8 cellular contexts compared by ENCODE assay signal in the genomic region with DNA sequence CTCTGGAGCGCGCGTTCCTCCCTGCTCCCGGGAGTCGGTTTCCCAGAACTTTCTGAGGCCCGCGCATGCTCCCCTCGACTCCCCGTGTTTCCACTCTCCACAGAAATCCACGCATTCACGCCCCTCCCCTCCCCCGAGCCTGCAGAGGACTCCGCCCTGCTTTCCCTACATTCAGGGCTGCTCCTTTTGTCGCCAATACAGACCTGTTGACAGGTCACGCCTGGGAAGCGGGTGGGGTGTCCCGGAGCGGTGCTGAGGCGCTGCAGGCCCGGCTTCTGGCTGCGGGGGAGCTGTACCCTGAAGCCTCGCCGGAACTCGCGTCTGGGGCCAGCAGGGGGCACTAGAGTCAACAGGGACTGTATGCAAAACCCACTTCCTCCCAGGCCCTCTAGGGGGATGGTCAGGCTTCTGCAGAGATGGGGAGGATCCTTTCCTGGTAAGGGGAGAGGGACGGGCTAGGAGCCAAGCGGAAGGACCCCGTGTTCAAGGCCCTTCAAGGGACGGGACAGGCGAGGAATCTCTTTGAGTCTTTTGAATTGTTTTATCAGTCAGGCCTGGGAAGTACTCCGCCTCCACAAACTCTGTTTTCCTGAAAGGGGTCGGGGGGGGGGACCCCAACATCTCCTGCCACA. TPM values are rescaled to one million over a fixed set of nuclear protein-coding genes. Genes with fewer than 3 reads are reported as not detected.
DNase-seq lines count a peak whose midpoint lies in the region; TF ChIP-seq lines count a peak whose summit lies in the region.

A gene with protein sequence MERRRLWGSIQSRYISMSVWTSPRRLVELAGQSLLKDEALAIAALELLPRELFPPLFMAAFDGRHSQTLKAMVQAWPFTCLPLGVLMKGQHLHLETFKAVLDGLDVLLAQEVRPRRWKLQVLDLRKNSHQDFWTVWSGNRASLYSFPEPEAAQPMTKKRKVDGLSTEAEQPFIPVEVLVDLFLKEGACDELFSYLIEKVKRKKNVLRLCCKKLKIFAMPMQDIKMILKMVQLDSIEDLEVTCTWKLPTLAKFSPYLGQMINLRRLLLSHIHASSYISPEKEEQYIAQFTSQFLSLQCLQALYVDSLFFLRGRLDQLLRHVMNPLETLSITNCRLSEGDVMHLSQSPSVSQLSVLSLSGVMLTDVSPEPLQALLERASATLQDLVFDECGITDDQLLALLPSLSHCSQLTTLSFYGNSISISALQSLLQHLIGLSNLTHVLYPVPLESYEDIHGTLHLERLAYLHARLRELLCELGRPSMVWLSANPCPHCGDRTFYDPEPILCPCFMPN (minus strand): TSS at position 294 of the 632 bp plus-strand sequence. CDS start 2,433 bp downstream, outside the sequence.

- intact Hi-C loops in esophagus muscularis mucosa (cut with DNase I) = no loop called here

- DNase-seq in NK-92 treated with Interleukin-12 subunit alpha and Interleukin-12 subunit beta, amount 100 ng/mL, for 24 hours (lab: John Stamatoyannopoulos, UW) = peak; percentile 36
- DNase-seq in NK-92 (lab: John Stamatoyannopoulos, UW; ENCODE audit: unreplicated experiment) (no peak), NCI-H187 treated with DMSO at 0.1 percent for 48 hours (lab: John Stamatoyannopoulos, UW) (peak; percentile 7), T-helper 22 cell (ENCODE audit: low read depth) (peak; percentile 11), amniotic epithelial cell (ENCODE audit: low read depth) (peak; percentile 39), esophagus muscularis mucosa (ENCODE audit: extremely low spot score) (no peak)
- peak; percentile 72 for DNase-seq in stimulated activated CD8-positive, alpha-beta memory T cell treated with anti-CD3 and anti-CD28 coated beads, Interleukin-4, amount 100 ng/mL, for 24 hours (ENCODE audit: low read depth)

- TF ChIP-seq POLR2A in esophagus muscularis mucosa (IDR thresholded peaks at IDR 0.05; ENCODE audit: low read depth) = no peak

- no peaks in the 10 kb centered on the region for H3K4me1 ChIP-seq in liver (ENCODE audit: control insufficient read depth in 4 of 4, insufficient read depth in 4 of 4, low read length in 3 of 4)
- H3K4me1 ChIP-seq in esophagus muscularis mucosa = no peaks in the 10 kb centered on the region

- H3K27me3 ChIP-seq in liver (ENCODE audit: control insufficient read depth in 4 of 4, insufficient read depth in 4 of 4, low read length in 3 of 4) (no peaks in the 10 kb centered on the region), esophagus muscularis mucosa (peaks cover 0 to 11% (median 0%) of the 10 kb centered on the region in 4 donors)

- no peak within 1 kb of the TSS for H3K9ac ChIP-seq in liver (ENCODE audit: low read depth in 1 of 2, low read length in 2 of 2)

- H3K27ac ChIP-seq in liver (ENCODE audit: low read depth in 1 of 2, low read length in 2 of 2) (no peak within 1 kb of the TSS), esophagus muscularis mucosa (replicated peaks in 1 of 4) (no peak within 1 kb of the TSS)

- H3K36me3 ChIP-seq in liver (ENCODE audit: control insufficient read depth in 4 of 4, insufficient read depth in 3 of 4, low read depth in 1 of 4, low read length in 3 of 4) = no peaks in the 10 kb centered on the region
- no peaks in the 10 kb centered on the region for H3K36me3 ChIP-seq in esophagus muscularis mucosa

- TF ChIP-seq EP300 in esophagus muscularis mucosa (IDR thresholded peaks at IDR 0.05) = no peak

- no peak within 1 kb of the TSS for H3K4me3 ChIP-seq in liver (ENCODE audit: low read depth in 1 of 3, low read length in 3 of 3)
- no peak within 1 kb of the TSS for H3K4me3 ChIP-seq in esophagus muscularis mucosa

- TF ChIP-seq CTCF in liver (IDR thresholded peaks at IDR 0.05; ENCODE audit: low read depth, low read length, missing input control) (peak; percentile 31), esophagus muscularis mucosa (IDR thresholded peaks at IDR 0.05) (peak in 1 of 3 experiments; percentile 23)

- WGBS in liver = 62% methylated on average over 32 of the region's 32 CpGs
- WGBS in esophagus muscularis mucosa = 76% methylated on average over 25 of the region's 32 CpGs

- H3K9me3 ChIP-seq in liver (ENCODE audit: control insufficient read depth in 4 of 4, low read length in 3 of 4) = no peaks in the 10 kb centered on the region
- no peaks in the 10 kb centered on the region for H3K9me3 ChIP-seq in esophagus muscularis mucosa

- TF ChIP-seq RAD21 in liver (IDR thresholded peaks at IDR 0.05) = no peak

TF ChIP-seq in liver, 16 proteins besides CTCF, POLR2A, EP300 and RAD21:
- TF ChIP-seq, protein P1, sequence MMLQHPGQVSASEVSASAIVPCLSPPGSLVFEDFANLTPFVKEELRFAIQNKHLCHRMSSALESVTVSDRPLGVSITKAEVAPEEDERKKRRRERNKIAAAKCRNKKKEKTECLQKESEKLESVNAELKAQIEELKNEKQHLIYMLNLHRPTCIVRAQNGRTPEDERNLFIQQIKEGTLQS (IDR thresholded peaks at IDR 0.05) = no peak
- TF ChIP-seq FOXA2 (IDR thresholded peaks at IDR 0.05) (no peak), YY1 (IDR thresholded peaks at IDR 0.05) (no peak), HNF4A (conservative IDR thresholded peaks at IDR 0.05) (no peak), SP1 (IDR thresholded peaks at IDR 0.05) (no peak), TAF1 (conservative IDR thresholded peaks at IDR 0.05) (no peak), HNF4G (IDR thresholded peaks at IDR 0.05) (no peak), EGR1 (IDR thresholded peaks at IDR 0.05; ENCODE audit: low read depth in 2 of 2) (no peak), JUND (IDR thresholded peaks at IDR 0.05) (no peak), RXRA (IDR thresholded peaks at IDR 0.05) (no peak), FOXA1 (IDR thresholded peaks at IDR 0.05) (no peak), GABPA (IDR thresholded peaks at IDR 0.05 in 1 of 2, conservative IDR thresholded peaks at IDR 0.05 in 1 of 2) (no peak), NR2F2 (IDR thresholded peaks at IDR 0.05) (no peak)
- TF ChIP-seq, protein P2, sequence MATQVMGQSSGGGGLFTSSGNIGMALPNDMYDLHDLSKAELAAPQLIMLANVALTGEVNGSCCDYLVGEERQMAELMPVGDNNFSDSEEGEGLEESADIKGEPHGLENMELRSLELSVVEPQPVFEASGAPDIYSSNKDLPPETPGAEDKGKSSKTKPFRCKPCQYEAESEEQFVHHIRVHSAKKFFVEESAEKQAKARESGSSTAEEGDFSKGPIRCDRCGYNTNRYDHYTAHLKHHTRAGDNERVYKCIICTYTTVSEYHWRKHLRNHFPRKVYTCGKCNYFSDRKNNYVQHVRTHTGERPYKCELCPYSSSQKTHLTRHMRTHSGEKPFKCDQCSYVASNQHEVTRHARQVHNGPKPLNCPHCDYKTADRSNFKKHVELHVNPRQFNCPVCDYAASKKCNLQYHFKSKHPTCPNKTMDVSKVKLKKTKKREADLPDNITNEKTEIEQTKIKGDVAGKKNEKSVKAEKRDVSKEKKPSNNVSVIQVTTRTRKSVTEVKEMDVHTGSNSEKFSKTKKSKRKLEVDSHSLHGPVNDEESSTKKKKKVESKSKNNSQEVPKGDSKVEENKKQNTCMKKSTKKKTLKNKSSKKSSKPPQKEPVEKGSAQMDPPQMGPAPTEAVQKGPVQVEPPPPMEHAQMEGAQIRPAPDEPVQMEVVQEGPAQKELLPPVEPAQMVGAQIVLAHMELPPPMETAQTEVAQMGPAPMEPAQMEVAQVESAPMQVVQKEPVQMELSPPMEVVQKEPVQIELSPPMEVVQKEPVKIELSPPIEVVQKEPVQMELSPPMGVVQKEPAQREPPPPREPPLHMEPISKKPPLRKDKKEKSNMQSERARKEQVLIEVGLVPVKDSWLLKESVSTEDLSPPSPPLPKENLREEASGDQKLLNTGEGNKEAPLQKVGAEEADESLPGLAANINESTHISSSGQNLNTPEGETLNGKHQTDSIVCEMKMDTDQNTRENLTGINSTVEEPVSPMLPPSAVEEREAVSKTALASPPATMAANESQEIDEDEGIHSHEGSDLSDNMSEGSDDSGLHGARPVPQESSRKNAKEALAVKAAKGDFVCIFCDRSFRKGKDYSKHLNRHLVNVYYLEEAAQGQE (IDR thresholded peaks at IDR 0.05) = no peak
- TF ChIP-seq, protein P3, sequence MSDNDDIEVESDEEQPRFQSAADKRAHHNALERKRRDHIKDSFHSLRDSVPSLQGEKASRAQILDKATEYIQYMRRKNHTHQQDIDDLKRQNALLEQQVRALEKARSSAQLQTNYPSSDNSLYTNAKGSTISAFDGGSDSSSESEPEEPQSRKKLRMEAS (IDR thresholded peaks at IDR 0.05) = no peak
- TF ChIP-seq, protein P4, sequence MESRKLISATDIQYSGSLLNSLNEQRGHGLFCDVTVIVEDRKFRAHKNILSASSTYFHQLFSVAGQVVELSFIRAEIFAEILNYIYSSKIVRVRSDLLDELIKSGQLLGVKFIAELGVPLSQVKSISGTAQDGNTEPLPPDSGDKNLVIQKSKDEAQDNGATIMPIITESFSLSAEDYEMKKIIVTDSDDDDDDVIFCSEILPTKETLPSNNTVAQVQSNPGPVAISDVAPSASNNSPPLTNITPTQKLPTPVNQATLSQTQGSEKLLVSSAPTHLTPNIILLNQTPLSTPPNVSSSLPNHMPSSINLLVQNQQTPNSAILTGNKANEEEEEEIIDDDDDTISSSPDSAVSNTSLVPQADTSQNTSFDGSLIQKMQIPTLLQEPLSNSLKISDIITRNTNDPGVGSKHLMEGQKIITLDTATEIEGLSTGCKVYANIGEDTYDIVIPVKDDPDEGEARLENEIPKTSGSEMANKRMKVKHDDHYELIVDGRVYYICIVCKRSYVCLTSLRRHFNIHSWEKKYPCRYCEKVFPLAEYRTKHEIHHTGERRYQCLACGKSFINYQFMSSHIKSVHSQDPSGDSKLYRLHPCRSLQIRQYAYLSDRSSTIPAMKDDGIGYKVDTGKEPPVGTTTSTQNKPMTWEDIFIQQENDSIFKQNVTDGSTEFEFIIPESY (IDR thresholded peaks at IDR 0.05) = no peak

RNA-seq across cellular contexts. Expression of the gene that starts here (rescaled TPM):
- total RNA-seq in liver (not detected), esophagus muscularis mucosa (not detected)
- not detected for polyA plus RNA-seq in liver

Comparison
In these comparisons a context has a peak if more than half of its experiments do, and no peak if none do; other contexts are left out.
1. DNase-seq: peak in NK-92 treated with Interleukin-12 subunit alpha and Interleukin-12 subunit beta, amount 100 ng/mL, for 24 hours (single experiment), NCI-H187 treated with DMSO at 0.1 percent for 48 hours (single experiment), T-helper 22 cell (single experiment), amniotic epithelial cell (single experiment) and stimulated activated CD8-positive, alpha-beta memory T cell treated with anti-CD3 and anti-CD28 coated beads, Interleukin-4, amount 100 ng/mL, for 24 hours (single experiment); none in NK-92 (single experiment) and esophagus muscularis mucosa (single experiment).